Comparison of ENCODE assay signal across 17 cellular contexts in the genomic region with DNA sequence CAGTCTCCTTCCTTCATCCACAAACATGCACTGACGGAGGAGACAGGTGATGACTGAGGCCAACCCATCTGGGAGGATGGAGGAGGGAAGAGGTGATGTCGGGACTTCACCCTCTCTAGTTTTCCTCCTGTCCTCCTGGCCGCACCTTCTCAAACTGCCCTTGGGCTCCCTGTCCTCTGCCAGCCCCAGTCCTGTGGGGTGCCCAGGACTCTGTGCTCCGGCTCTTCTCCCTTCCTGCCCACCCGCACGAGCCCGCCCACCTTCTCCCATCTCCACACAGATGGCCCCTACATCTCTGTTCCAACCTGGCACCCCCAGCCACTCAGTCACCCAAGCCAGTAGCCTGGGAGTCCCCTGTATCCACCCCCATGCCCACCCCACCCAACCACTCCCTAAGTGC.
A peak's percentile ranks its signal among the peaks of the same experiment; 100 is the strongest.
DNase-seq lines count a peak whose midpoint lies in the region; ATAC-seq and TF ChIP-seq lines count a peak whose summit lies in the region.
"Had no signal": no experiment of that assay in that cellular context is flagged by ENCODE, and none has a peak within 500 bp of the region (broad histone marks: within the 10 kb centered on the region; RNA-seq: fewer than 3 reads in every experiment).

No MANE protein-coding gene starts in this region.

- no peak overlapping the region for H3K27ac ChIP-seq in aorta (ENCODE audit: low read depth in 1 of 2, low read length in 2 of 2)
- H3K27ac ChIP-seq: 22Rv1 had no signal

- no peak overlapping the region for H3K4me3 ChIP-seq in aorta (ENCODE audit: low read length in 2 of 2)
- H3K4me3 ChIP-seq: HAP-1 had no signal

- no peak overlapping the region for H3K4me3 Mint-ChIP-seq in natural killer cell treated with Interleukin-12 subunit alpha and Interleukin-12 subunit beta and Interleukin-15 and Interleukin-18, amount 100 ng/mL, for 72 hours
- no peak overlapping the region for H3K4me3 Mint-ChIP-seq in natural killer cell
- H3K4me3 Mint-ChIP-seq: CD14-positive monocyte; CD8-positive, alpha-beta T cell had no signal

- H3K27me3 ChIP-seq in aorta (ENCODE audit: control insufficient read depth in 1 of 2, insufficient read depth in 2 of 2, low read length in 1 of 2): no peaks in the 10 kb centered on the region

- H3K27me3 Mint-ChIP-seq in natural killer cell treated with Interleukin-12 subunit alpha and Interleukin-12 subunit beta and Interleukin-15 and Interleukin-18, amount 100 ng/mL, for 72 hours: peaks cover 9 to 33% of the 10 kb centered on the region in 2 donors
- peaks cover 13 to 24% of the 10 kb centered on the region in 2 donors for H3K27me3 Mint-ChIP-seq in natural killer cell (ENCODE audit: low read depth in 2 of 2)

- peak; percentile 1 for DNase-seq in activated CD4-positive, CD25-positive, alpha-beta regulatory T cell treated with anti-CD3 and anti-CD28 coated beads, Interleukin-2, amount 50 U/mL, for 72 hours
- DNase-seq in natural killer cell treated with Interleukin-12 subunit alpha and Interleukin-12 subunit beta and Interleukin-15 and Interleukin-18, amount 100 ng/mL, for 72 hours (ENCODE audit: low spot score): peak; percentile 20
- no peak for DNase-seq in natural killer cell
- DNase-seq in posterior vena cava (ENCODE audit: low spot score): peak; percentile 45
- DNase-seq in aorta: peak; percentile 20 to 42
- DNase-seq in LoVo (ENCODE audit: low spot score): no peak
- DNase-seq: CD8-positive, alpha-beta T cell; COR-L47; DMS153; DMS79 treated with DMSO at 0.1 percent for 48 hours; EL; GOT3 had no signal

- no peak overlapping the region for H3K27ac Mint-ChIP-seq in natural killer cell treated with Interleukin-12 subunit alpha and Interleukin-12 subunit beta and Interleukin-15 and Interleukin-18, amount 100 ng/mL, for 72 hours
- no peak overlapping the region for H3K27ac Mint-ChIP-seq in natural killer cell
- H3K27ac Mint-ChIP-seq: CD14-positive monocyte; CD8-positive, alpha-beta T cell had no signal

- no peak for ATAC-seq in activated CD4-positive, CD25-positive, alpha-beta regulatory T cell treated with anti-CD3 and anti-CD28 coated beads, Interleukin-2, amount 50 U/mL, for 24 hours
- ATAC-seq in natural killer cell treated with Interleukin-12 subunit alpha and Interleukin-12 subunit beta and Interleukin-15 and Interleukin-18, amount 100 ng/mL, for 72 hours: peak in 1 of 2 donors; percentile 8
- ATAC-seq in natural killer cell (no peak), aorta (ENCODE audit: low FRiP score) (no peak), HG02970 (IDR thresholded peaks at IDR 0.05; ENCODE audit: low FRiP score, unreplicated experiment) (no peak)
- ATAC-seq: CD8-positive, alpha-beta T cell had no signal

- H3K36me3 ChIP-seq in aorta (ENCODE audit: control insufficient read depth in 1 of 2, insufficient read depth in 2 of 2, low read length in 1 of 2): no peaks in the 10 kb centered on the region
- H3K36me3 ChIP-seq: HAP-1 had no signal

- H3K4me1 ChIP-seq in aorta (ENCODE audit: control insufficient read depth in 1 of 2, insufficient read depth in 2 of 2, low read length in 2 of 2): no peaks in the 10 kb centered on the region
- H3K4me1 ChIP-seq: HAP-1 had no signal

- H3K36me3 Mint-ChIP-seq in natural killer cell treated with Interleukin-12 subunit alpha and Interleukin-12 subunit beta and Interleukin-15 and Interleukin-18, amount 100 ng/mL, for 72 hours: no peaks in the 10 kb centered on the region
- no peaks in the 10 kb centered on the region for H3K36me3 Mint-ChIP-seq in natural killer cell
- H3K36me3 Mint-ChIP-seq: CD14-positive monocyte; CD8-positive, alpha-beta T cell had no signal

- H3K4me1 Mint-ChIP-seq in natural killer cell treated with Interleukin-12 subunit alpha and Interleukin-12 subunit beta and Interleukin-15 and Interleukin-18, amount 100 ng/mL, for 72 hours (ENCODE audit: low read depth in 2 of 2): no peaks in the 10 kb centered on the region
- no peaks in the 10 kb centered on the region for H3K4me1 Mint-ChIP-seq in natural killer cell
- H3K4me1 Mint-ChIP-seq: CD14-positive monocyte had no signal

- no peaks in the 10 kb centered on the region for H3K9me3 Mint-ChIP-seq in natural killer cell treated with Interleukin-12 subunit alpha and Interleukin-12 subunit beta and Interleukin-15 and Interleukin-18, amount 100 ng/mL, for 72 hours
- H3K9me3 Mint-ChIP-seq in natural killer cell: no peaks in the 10 kb centered on the region

- no peak for TF ChIP-seq CTCF in natural killer cell (IDR thresholded peaks at IDR 0.05)

- 92 to 96% methylated on average over 6 to 7 of the region's 7 CpGs for whole genome bisulfite sequencing in aorta, 2 donors

- H3K9me3 ChIP-seq in aorta (ENCODE audit: control insufficient read depth, low read length): peaks cover 3% of the 10 kb centered on the region

- intact Hi-C loops in natural killer cell (cut with micrococcal nuclease): no loop called here
- intact Hi-C loops in posterior vena cava (cut with DNase I): no loop called here
- intact Hi-C loops in aorta (cut with DNase I): no loop called here

Comparison
In these comparisons a context has a peak if more than half of its experiments do, and no peak if none do; other contexts are left out.
1. DNase-seq: peak in activated CD4-positive, CD25-positive, alpha-beta regulatory T cell treated with anti-CD3 and anti-CD28 coated beads, Interleukin-2, amount 50 U/mL, for 72 hours (single experiment), natural killer cell treated with Interleukin-12 subunit alpha and Interleukin-12 subunit beta and Interleukin-15 and Interleukin-18, amount 100 ng/mL, for 72 hours (single experiment), posterior vena cava (single experiment) and aorta (2 of 2); none in natural killer cell (single experiment) and LoVo (single experiment).